1 cellular context compared by ENCODE assay signal in the genomic region with DNA sequence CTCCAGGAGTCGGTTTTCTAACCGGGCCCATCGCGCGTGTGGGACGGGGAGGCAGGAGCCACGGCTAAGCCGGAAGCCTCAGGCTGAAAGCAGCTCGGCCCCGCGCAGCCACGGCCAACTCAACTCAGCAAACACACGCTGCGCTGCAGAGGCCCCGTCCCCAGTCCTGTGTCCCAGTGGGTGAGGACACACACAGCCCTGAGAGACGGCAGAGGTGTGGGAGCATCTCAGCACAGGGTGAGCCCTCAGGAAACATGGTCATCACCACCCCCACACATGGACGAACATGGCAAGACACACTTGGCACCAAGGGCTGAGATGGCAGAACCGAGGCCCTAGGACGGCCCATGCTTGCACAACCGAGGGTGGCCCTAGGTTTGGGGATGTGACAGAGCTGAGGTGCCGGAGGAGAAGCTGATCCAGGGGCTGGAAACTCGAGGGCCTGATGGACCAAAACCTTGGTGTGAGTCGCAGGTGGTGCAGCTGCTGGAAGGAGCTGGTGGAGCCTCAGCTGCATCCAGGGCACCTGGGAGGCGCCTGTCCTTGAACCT.
TF ChIP-seq lines count a peak whose summit lies in the region.

No MANE protein-coding gene starts in this region.

TF ChIP-seq in SK-N-SH, 30 proteins besides CTCF, POLR2A, EP300 and RAD21 (continued from another document):
- TF ChIP-seq, protein P1, sequence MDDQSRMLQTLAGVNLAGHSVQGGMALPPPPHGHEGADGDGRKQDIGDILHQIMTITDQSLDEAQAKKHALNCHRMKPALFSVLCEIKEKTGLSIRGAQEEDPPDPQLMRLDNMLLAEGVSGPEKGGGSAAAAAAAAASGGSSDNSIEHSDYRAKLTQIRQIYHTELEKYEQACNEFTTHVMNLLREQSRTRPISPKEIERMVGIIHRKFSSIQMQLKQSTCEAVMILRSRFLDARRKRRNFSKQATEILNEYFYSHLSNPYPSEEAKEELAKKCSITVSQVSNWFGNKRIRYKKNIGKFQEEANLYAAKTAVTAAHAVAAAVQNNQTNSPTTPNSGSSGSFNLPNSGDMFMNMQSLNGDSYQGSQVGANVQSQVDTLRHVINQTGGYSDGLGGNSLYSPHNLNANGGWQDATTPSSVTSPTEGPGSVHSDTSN (IDR thresholded peaks at IDR 0.05), result no peak
- TF ChIP-seq MXI1 (IDR thresholded peaks at IDR 0.05; ENCODE audit: low read depth, low read length) (no peak), RCOR1 (IDR thresholded peaks at IDR 0.05; ENCODE audit: low read length) (no peak), MEF2A (IDR thresholded peaks at IDR 0.05; ENCODE audit: borderline replicate concordance, low read depth) (no peak), TCF12 (IDR thresholded peaks at IDR 0.05) (no peak), NFIC (IDR thresholded peaks at IDR 0.05; ENCODE audit: borderline replicate concordance) (no peak), ELF1 (IDR thresholded peaks at IDR 0.05) (no peak), SMC3 (IDR thresholded peaks at IDR 0.05; ENCODE audit: low read depth, low read length) (no peak), TEAD4 (IDR thresholded peaks at IDR 0.05; ENCODE audit: borderline replicate concordance, insufficient read depth) (no peak), CHD2 (IDR thresholded peaks at IDR 0.05; ENCODE audit: low read length, partially characterized antibody) (no peak), YY1 (IDR thresholded peaks at IDR 0.05; ENCODE audit: low read depth) (no peak), RXRA (IDR thresholded peaks at IDR 0.05; ENCODE audit: borderline replicate concordance, low read depth) (no peak)
- TF ChIP-seq, protein P2, sequence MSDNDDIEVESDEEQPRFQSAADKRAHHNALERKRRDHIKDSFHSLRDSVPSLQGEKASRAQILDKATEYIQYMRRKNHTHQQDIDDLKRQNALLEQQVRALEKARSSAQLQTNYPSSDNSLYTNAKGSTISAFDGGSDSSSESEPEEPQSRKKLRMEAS (IDR thresholded peaks at IDR 0.05; ENCODE audit: low read depth), result no peak
- TF ChIP-seq, protein P3, sequence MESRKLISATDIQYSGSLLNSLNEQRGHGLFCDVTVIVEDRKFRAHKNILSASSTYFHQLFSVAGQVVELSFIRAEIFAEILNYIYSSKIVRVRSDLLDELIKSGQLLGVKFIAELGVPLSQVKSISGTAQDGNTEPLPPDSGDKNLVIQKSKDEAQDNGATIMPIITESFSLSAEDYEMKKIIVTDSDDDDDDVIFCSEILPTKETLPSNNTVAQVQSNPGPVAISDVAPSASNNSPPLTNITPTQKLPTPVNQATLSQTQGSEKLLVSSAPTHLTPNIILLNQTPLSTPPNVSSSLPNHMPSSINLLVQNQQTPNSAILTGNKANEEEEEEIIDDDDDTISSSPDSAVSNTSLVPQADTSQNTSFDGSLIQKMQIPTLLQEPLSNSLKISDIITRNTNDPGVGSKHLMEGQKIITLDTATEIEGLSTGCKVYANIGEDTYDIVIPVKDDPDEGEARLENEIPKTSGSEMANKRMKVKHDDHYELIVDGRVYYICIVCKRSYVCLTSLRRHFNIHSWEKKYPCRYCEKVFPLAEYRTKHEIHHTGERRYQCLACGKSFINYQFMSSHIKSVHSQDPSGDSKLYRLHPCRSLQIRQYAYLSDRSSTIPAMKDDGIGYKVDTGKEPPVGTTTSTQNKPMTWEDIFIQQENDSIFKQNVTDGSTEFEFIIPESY (IDR thresholded peaks at IDR 0.05; ENCODE audit: borderline replicate concordance, low read depth), result no peak
- TF ChIP-seq, protein P4, sequence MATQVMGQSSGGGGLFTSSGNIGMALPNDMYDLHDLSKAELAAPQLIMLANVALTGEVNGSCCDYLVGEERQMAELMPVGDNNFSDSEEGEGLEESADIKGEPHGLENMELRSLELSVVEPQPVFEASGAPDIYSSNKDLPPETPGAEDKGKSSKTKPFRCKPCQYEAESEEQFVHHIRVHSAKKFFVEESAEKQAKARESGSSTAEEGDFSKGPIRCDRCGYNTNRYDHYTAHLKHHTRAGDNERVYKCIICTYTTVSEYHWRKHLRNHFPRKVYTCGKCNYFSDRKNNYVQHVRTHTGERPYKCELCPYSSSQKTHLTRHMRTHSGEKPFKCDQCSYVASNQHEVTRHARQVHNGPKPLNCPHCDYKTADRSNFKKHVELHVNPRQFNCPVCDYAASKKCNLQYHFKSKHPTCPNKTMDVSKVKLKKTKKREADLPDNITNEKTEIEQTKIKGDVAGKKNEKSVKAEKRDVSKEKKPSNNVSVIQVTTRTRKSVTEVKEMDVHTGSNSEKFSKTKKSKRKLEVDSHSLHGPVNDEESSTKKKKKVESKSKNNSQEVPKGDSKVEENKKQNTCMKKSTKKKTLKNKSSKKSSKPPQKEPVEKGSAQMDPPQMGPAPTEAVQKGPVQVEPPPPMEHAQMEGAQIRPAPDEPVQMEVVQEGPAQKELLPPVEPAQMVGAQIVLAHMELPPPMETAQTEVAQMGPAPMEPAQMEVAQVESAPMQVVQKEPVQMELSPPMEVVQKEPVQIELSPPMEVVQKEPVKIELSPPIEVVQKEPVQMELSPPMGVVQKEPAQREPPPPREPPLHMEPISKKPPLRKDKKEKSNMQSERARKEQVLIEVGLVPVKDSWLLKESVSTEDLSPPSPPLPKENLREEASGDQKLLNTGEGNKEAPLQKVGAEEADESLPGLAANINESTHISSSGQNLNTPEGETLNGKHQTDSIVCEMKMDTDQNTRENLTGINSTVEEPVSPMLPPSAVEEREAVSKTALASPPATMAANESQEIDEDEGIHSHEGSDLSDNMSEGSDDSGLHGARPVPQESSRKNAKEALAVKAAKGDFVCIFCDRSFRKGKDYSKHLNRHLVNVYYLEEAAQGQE (IDR thresholded peaks at IDR 0.05; ENCODE audit: low read depth, low read length), result no peak
